In genomic region chr16:17768257-17768656, GRCh38 we compare ENCODE assay signal across 22 cellular contexts.
DNase-seq lines count a peak whose midpoint lies in the region; ATAC-seq, FAIRE-seq and TF ChIP-seq lines count a peak whose summit lies in the region.
"Had no signal": no experiment of that assay in that cellular context is flagged by ENCODE, and none has a peak within 500 bp of the region (broad histone marks: within the 10 kb centered on the region; RNA-seq: fewer than 3 reads in every experiment).

No MANE protein-coding gene starts in this region.

- no peak overlapping the region for H4K8ac ChIP-seq in IMR-90 (ENCODE audit: low read depth in 2 of 2, low read length in 2 of 2)

- no TSS peak for BruUV-seq in IMR-90 (replicated peaks; lab: Mats Ljungman, UMichigan)

- H3K27ac Mint-ChIP-seq in activated CD4-positive, alpha-beta T cell treated with anti-CD3 and anti-CD28 coated beads, Interleukin-2, amount 10 ng/mL, durations not matched to agents 24 days and 14 days: no peak overlapping the region
- no peak overlapping the region for H3K27ac Mint-ChIP-seq in effector memory CD8-positive, alpha-beta T cell
- H3K27ac Mint-ChIP-seq: activated naive CD4-positive, alpha-beta T cell treated with anti-CD3 and anti-CD28 coated beads, Interleukin-2, amount 50 U/mL, for 72 hours; activated T-cell treated with anti-CD3 and anti-CD28 coated beads, Interleukin-2, amount 50 U/mL, for 24 hours had no signal

- H3K56ac ChIP-seq in IMR-90 (ENCODE audit: extremely low read depth, insufficient read depth, low read length): no peak overlapping the region

- H3K4me3 Mint-ChIP-seq in activated CD4-positive, alpha-beta T cell treated with anti-CD3 and anti-CD28 coated beads, Interleukin-2, amount 10 ng/mL, durations not matched to agents 24 days and 14 days: no peak overlapping the region
- no peak overlapping the region for H3K4me3 Mint-ChIP-seq in effector memory CD8-positive, alpha-beta T cell
- H3K4me3 Mint-ChIP-seq: activated T-cell treated with anti-CD3 and anti-CD28 coated beads, Interleukin-2, amount 50 U/mL, for 24 hours; central memory CD8-positive, alpha-beta T cell had no signal

- H3K9me3 ChIP-seq in IMR-90 (ENCODE audit: control insufficient read depth, insufficient read depth, low read length) (no peaks in the 10 kb centered on the region), lower lobe of right lung (peaks cover 3% of the 10 kb centered on the region)
- H3K9me3 ChIP-seq: A549, SJCRH30, upper lobe of right lung had no signal

- no peak overlapping the region for H2BK120ac ChIP-seq in IMR-90 (ENCODE audit: low read depth, low read length)

- no peaks in the 10 kb centered on the region for H3K4me1 Mint-ChIP-seq in activated CD4-positive, alpha-beta T cell treated with anti-CD3 and anti-CD28 coated beads, Interleukin-2, amount 10 ng/mL, durations not matched to agents 24 days and 14 days
- no peaks in the 10 kb centered on the region for H3K4me1 Mint-ChIP-seq in effector memory CD8-positive, alpha-beta T cell (ENCODE audit: low read depth in 2 of 2)
- H3K4me1 Mint-ChIP-seq: central memory CD8-positive, alpha-beta T cell had no signal

- no peak overlapping the region for H2BK20ac ChIP-seq in IMR-90 (ENCODE audit: low read depth, low read length)

- H3K9me3 Mint-ChIP-seq in activated CD4-positive, alpha-beta T cell treated with anti-CD3 and anti-CD28 coated beads, Interleukin-2, amount 10 ng/mL, durations not matched to agents 24 days and 14 days: no peaks in the 10 kb centered on the region
- peaks cover 0 to 6% of the 10 kb centered on the region in 2 donors for H3K9me3 Mint-ChIP-seq in effector memory CD8-positive, alpha-beta T cell

- no peak overlapping the region for H3K4ac ChIP-seq in IMR-90 (ENCODE audit: low read depth, low read length)

- dilution Hi-C loops in IMR-90 (cut with HindIII; ENCODE audit: low sequenced_read_pairs, unreplicated experiment): no loop called here

- POLR2A ChIA-PET in IMR-90 (lab: Charles Lee; ENCODE audit: unreplicated experiment): no interaction called here

- no peaks in the 10 kb centered on the region for H4K20me1 ChIP-seq in IMR-90 (ENCODE audit: insufficient read depth, low read length)

- FAIRE-seq in bronchial epithelial cell (lab: Jason Lieb, UNC): no peak
- FAIRE-seq: A549, endometrium, G401.6, GM19239 had no signal

- TF ChIP-seq RAD21 in IMR-90 (IDR thresholded peaks at IDR 0.05; ENCODE audit: low read length): no peak

- H3K18ac ChIP-seq in IMR-90 (ENCODE audit: low read depth, low read length): no peak overlapping the region

- CTCF ChIA-PET in IMR-90 (lab: Yijun Ruan, JAX): no interaction called here

- WGBS in IMR-90 (ENCODE audit: extremely low coverage in 2 of 2, insufficient read length in 1 of 2), 2 experiments: no CpG with 5 or more reads among the region's 1 CpG

- H3K23ac ChIP-seq in IMR-90 (ENCODE audit: low read depth, low read length): no peak overlapping the region

- H3K27me3 ChIP-seq in IMR-90 (ENCODE audit: control insufficient read depth, insufficient read depth, low read length) (no peaks in the 10 kb centered on the region), bronchial epithelial cell (ENCODE audit: control insufficient read depth, insufficient read depth, low read length) (no peaks in the 10 kb centered on the region), lower lobe of right lung (ENCODE audit: low read depth) (no peaks in the 10 kb centered on the region)
- H3K27me3 ChIP-seq: SJCRH30, upper lobe of right lung had no signal

- H4K5ac ChIP-seq in IMR-90 (ENCODE audit: low read depth, low read length): no peak overlapping the region

- ATAC-seq in IMR-90 (ENCODE audit: low read depth): peak; percentile 24; the same call in 1 of the 2 replicates
- no peak for ATAC-seq in lower lobe of right lung
- no peak for ATAC-seq in HG02798 (IDR thresholded peaks at IDR 0.05; ENCODE audit: poor library complexity, unreplicated experiment)
- ATAC-seq in effector memory CD8-positive, alpha-beta T cell (replicated peaks): no peak
- ATAC-seq: A549; activated naive CD4-positive, alpha-beta T cell treated with anti-CD3 and anti-CD28 coated beads, Interleukin-2, amount 50 U/mL, for 72 hours; upper lobe of right lung had no signal

- H2AK9ac ChIP-seq in IMR-90 (replicated peaks; ENCODE audit: low read depth, low read length, poor library complexity): no peak overlapping the region

- no peak overlapping the region for H3K9ac ChIP-seq in IMR-90 (ENCODE audit: low read depth, low read length)
- H3K9ac ChIP-seq: KMS-11 had no signal

- H3K27ac ChIP-seq in IMR-90 (ENCODE audit: insufficient read depth, low read length): no peak overlapping the region
- no peak overlapping the region for H3K27ac ChIP-seq in lower lobe of right lung
- H3K27ac ChIP-seq: A549, KMS-11, SJCRH30, upper lobe of right lung had no signal

- H3K14ac ChIP-seq in IMR-90 (replicated peaks; ENCODE audit: low read depth, low read length): no peak overlapping the region

- DNase-seq in AG08395 (ENCODE audit: low spot score) (peak; percentile 73), IMR-90 (peak; percentile 62), bronchial epithelial cell (ENCODE audit: low read depth) (peak; percentile 38), iris pigment epithelial cell (ENCODE audit: low read depth) (peak; percentile 6), lower lobe of right lung (no peak)
- DNase-seq in activated CD4-positive, alpha-beta T cell treated with anti-CD3 and anti-CD28 coated beads, Interleukin-2, amount 10 ng/mL, durations not matched to agents 24 days and 14 days: no peak
- no peak for DNase-seq in effector memory CD8-positive, alpha-beta T cell
- DNase-seq: activated T-cell treated with anti-CD3 and anti-CD28 coated beads, Interleukin-2, amount 50 U/mL, for 24 hours; COR-L47; NCI-H1417 treated with DMSO at 0.1 percent for 48 hours; NCI-H2227 treated with DMSO at 0.1 percent for 48 hours; SJCRH30; stimulated activated naive CD4-positive, alpha-beta T cell treated with Interleukin-2 at 50 U/mL for 16 hours; upper lobe of right lung had no signal

- in situ Hi-C loops in IMR-90 (cut with MboI; ENCODE audit: low sequenced_read_pairs): loop anchor here (10.0 kb wide), 1 partner anchor 57 kb away; no protein-coding TSS in a partner anchor

- peaks cover 4% of the 10 kb centered on the region for H3K27me3 Mint-ChIP-seq in activated CD4-positive, alpha-beta T cell treated with anti-CD3 and anti-CD28 coated beads, Interleukin-2, amount 10 ng/mL, durations not matched to agents 24 days and 14 days
- H3K27me3 Mint-ChIP-seq in effector memory CD8-positive, alpha-beta T cell: peaks cover 13 to 34% of the 10 kb centered on the region in 2 donors

- H3K4me3 ChIP-seq in IMR-90 (ENCODE audit: insufficient read depth, low read depth, low read length): no peak overlapping the region
- no peak overlapping the region for H3K4me3 ChIP-seq in bronchial epithelial cell (ENCODE audit: low read depth, low read length)
- no peak overlapping the region for H3K4me3 ChIP-seq in lower lobe of right lung
- H3K4me3 ChIP-seq: A549, SJCRH30, upper lobe of right lung had no signal

- H2AK5ac ChIP-seq in IMR-90 (ENCODE audit: low read depth, low read length): no peak overlapping the region

- no peak for TF ChIP-seq CTCF in IMR-90 (conservative IDR thresholded peaks at IDR 0.05; ENCODE audit: low read depth, low read length)
- TF ChIP-seq CTCF in bronchial epithelial cell (IDR thresholded peaks at IDR 0.05; ENCODE audit: insufficient read depth, low read length, severe bottlenecking): no peak
- TF ChIP-seq CTCF in lower lobe of right lung (IDR thresholded peaks at IDR 0.05): no peak

- H3K36me3 Mint-ChIP-seq in activated CD4-positive, alpha-beta T cell treated with anti-CD3 and anti-CD28 coated beads, Interleukin-2, amount 10 ng/mL, durations not matched to agents 24 days and 14 days (ENCODE audit: low read depth): no peaks in the 10 kb centered on the region
- H3K36me3 Mint-ChIP-seq in effector memory CD8-positive, alpha-beta T cell (ENCODE audit: insufficient read depth): no peaks in the 10 kb centered on the region
- H3K36me3 Mint-ChIP-seq: activated naive CD4-positive, alpha-beta T cell treated with anti-CD3 and anti-CD28 coated beads, Interleukin-2, amount 50 U/mL, for 72 hours had no signal

- H3K9me1 ChIP-seq in IMR-90 (ENCODE audit: insufficient read depth, low read length): no peaks in the 10 kb centered on the region

- no peak overlapping the region for H4K91ac ChIP-seq in IMR-90 (ENCODE audit: insufficient read depth, low read depth, low read length)

- H3K79me1 ChIP-seq in IMR-90 (ENCODE audit: low read depth in 1 of 2, low read length in 2 of 2): no peaks in the 10 kb centered on the region

- TF ChIP-seq POLR2A in IMR-90 (IDR thresholded peaks at IDR 0.05; ENCODE audit: low read depth, low read length): no peak

- no peaks in the 10 kb centered on the region for H3K36me3 ChIP-seq in IMR-90 (ENCODE audit: control insufficient read depth, insufficient read depth, low read length)
- no peaks in the 10 kb centered on the region for H3K36me3 ChIP-seq in bronchial epithelial cell (ENCODE audit: control insufficient read depth, insufficient read depth, low read length)
- H3K36me3 ChIP-seq in lower lobe of right lung: no peaks in the 10 kb centered on the region
- H3K36me3 ChIP-seq: SJCRH30, upper lobe of right lung had no signal

- no peak overlapping the region for H3K4me2 ChIP-seq in IMR-90 (ENCODE audit: low read depth, low read length)
- H3K4me2 ChIP-seq: A549, KMS-11 had no signal

- no peak overlapping the region for H2AFZ ChIP-seq in IMR-90 (replicated peaks; ENCODE audit: low read length, poor library complexity)

- H2BK5ac ChIP-seq in IMR-90 (ENCODE audit: low read depth, low read length, poor library complexity, severe bottlenecking): no peak overlapping the region

- no peak overlapping the region for H2BK15ac ChIP-seq in IMR-90 (ENCODE audit: low read depth, low read length)

- H3K4me1 ChIP-seq in IMR-90 (ENCODE audit: control insufficient read depth, insufficient read depth, low read length) (no peaks in the 10 kb centered on the region), lower lobe of right lung (no peaks in the 10 kb centered on the region)
- H3K4me1 ChIP-seq: A549, SJCRH30, upper lobe of right lung had no signal

- intact Hi-C loops in IMR-90 (cut with micrococcal nuclease) (no loop called here), lower lobe of right lung (cut with DNase I) (no loop called here)
- intact Hi-C loops in activated CD4-positive, alpha-beta T cell treated with anti-CD3 and anti-CD28 coated beads, Interleukin-2, amount 10 ng/mL, durations not matched to agents 24 days and 14 days (cut with micrococcal nuclease): no loop called here

TF ChIP-seq in IMR-90, 13 proteins besides CTCF, POLR2A, EP300 and RAD21:
- TF ChIP-seq, protein P1, sequence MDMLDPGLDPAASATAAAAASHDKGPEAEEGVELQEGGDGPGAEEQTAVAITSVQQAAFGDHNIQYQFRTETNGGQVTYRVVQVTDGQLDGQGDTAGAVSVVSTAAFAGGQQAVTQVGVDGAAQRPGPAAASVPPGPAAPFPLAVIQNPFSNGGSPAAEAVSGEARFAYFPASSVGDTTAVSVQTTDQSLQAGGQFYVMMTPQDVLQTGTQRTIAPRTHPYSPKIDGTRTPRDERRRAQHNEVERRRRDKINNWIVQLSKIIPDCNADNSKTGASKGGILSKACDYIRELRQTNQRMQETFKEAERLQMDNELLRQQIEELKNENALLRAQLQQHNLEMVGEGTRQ (IDR thresholded peaks at IDR 0.05; ENCODE audit: low read depth, low read length): no peak
- TF ChIP-seq CEBPB (IDR thresholded peaks at IDR 0.05; ENCODE audit: low read depth, low read length): peak; percentile 84

Comparison
In these comparisons a context has a peak if more than half of its experiments do, and no peak if none do; other contexts are left out.
1. DNase-seq: peak in AG08395 (single experiment), IMR-90 (single experiment), bronchial epithelial cell (single experiment) and iris pigment epithelial cell (single experiment); none in activated CD4-positive, alpha-beta T cell treated with anti-CD3 and anti-CD28 coated beads, Interleukin-2, amount 10 ng/mL, durations not matched to agents 24 days and 14 days (single experiment), lower lobe of right lung (single experiment) and effector memory CD8-positive, alpha-beta T cell (0 of 3).